ENCODE assay signal across 8 cellular contexts in the genomic region with DNA sequence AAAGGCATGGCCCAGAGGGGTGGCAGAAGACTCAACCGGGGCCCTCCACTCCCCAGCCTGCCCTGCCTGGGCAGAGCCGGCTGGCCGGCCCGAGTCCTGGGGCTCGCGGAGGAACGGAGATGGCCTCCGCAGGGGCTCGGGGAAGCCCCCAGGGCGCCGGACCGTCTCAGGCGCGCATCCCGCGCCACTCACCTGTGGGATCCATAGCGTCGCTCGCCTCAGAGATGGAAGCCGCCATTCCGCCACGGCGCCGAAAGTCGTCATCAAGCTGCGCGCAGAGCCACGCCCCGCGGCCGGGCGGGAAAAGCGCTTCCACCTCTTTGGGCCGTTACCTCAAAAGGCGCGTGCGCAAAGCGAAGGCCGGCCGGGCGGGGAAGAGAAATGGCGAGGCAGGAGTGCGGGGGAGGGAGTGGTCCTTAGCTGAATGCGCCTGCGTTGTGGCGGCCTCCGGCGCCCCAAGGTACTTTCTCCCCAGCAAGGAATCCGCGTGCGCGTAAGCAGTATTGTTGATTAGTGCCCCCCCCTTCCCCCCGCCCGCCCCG. TPM values are rescaled to one million over a fixed set of nuclear protein-coding genes. Genes with fewer than 3 reads are reported as not detected.
DNase-seq lines count a peak whose midpoint lies in the region; FAIRE-seq and TF ChIP-seq lines count a peak whose summit lies in the region.

Gene SMPD4, minus strand, starts transcription at position 265 of the 542 bp plus-strand sequence. CDS start 5,010 bp downstream, outside the sequence.

- peak within 1 kb of the TSS; percentile 77 for H3K4me2 ChIP-seq in neuronal stem cell (ENCODE audit: insufficient read depth, low read length, poor library complexity, severe bottlenecking)

- POLR2A ChIA-PET in HEK293T (lab: Yijun Ruan, JAX): interaction anchor here (0.7 to 2.5 kb wide), 7 partner anchors 31 to 302 kb away, joined by 3 to 17 read pairs (median 3); partner anchors contain the start of gene IMP4

- H2BK12ac ChIP-seq in neuronal stem cell (ENCODE audit: low read length): no peak within 1 kb of the TSS

- no peak within 1 kb of the TSS for H2BK120ac ChIP-seq in neuronal stem cell (ENCODE audit: low read depth, low read length)

- H3K4ac ChIP-seq in neuronal stem cell (ENCODE audit: low read length): no peak within 1 kb of the TSS

- H3K4me3 ChIP-seq in neuronal stem cell (ENCODE audit: low read length in 2 of 2): peak within 1 kb of the TSS; percentile 96 to 99

- H2AK5ac ChIP-seq in neuronal stem cell (ENCODE audit: low read depth, low read length): no peak within 1 kb of the TSS

- H3K9me3 ChIP-seq in neuronal stem cell (replicated peaks in 1 of 2; ENCODE audit: control insufficient read depth in 2 of 2, insufficient read depth in 1 of 2, low read depth in 1 of 2, low read length in 2 of 2): no peaks in the 10 kb centered on the region

- H3K27me3 ChIP-seq in neuronal stem cell (ENCODE audit: control insufficient read depth in 3 of 3, insufficient read depth in 3 of 3, low read depth in 1 of 3, low read length in 3 of 3): no peaks in the 10 kb centered on the region

- H4K8ac ChIP-seq in neuronal stem cell (ENCODE audit: low read depth, low read length): peak within 1 kb of the TSS; percentile 82

- peak within 1 kb of the TSS; percentile 97 for H2AFZ ChIP-seq in neuronal stem cell (ENCODE audit: low read length)

- H3K36me3 ChIP-seq in neuronal stem cell (replicated peaks in 1 of 2; ENCODE audit: control insufficient read depth in 2 of 2, insufficient read depth in 2 of 2, low read length in 2 of 2): peaks cover 5 to 30% of the 10 kb centered on the region in 2 donors

- H3K23ac ChIP-seq in neuronal stem cell (ENCODE audit: low read depth, low read length, poor library complexity): peak within 1 kb of the TSS; percentile 89

- H3K27ac ChIP-seq in neuronal stem cell (replicated peaks; ENCODE audit: low read length): peak within 1 kb of the TSS; percentile 75

- H4K91ac ChIP-seq in neuronal stem cell (ENCODE audit: low read depth, low read length, poor library complexity): no peak within 1 kb of the TSS

- CTCF ChIA-PET in HEK293T (lab: Yijun Ruan, JAX): interaction anchor here (0.8 to 1.5 kb wide), 2 partner anchors 150 to 151 kb away, joined by 3 to 4 read pairs; no protein-coding TSS in a partner anchor

- peak within 1 kb of the TSS; percentile 98 for H3K18ac ChIP-seq in neuronal stem cell (ENCODE audit: low read length)

- H3K9ac ChIP-seq in neuronal stem cell (ENCODE audit: low read depth, low read length, poor library complexity): peak within 1 kb of the TSS; percentile 90

- in situ Hi-C loops in SK-MEL-5 (cut with HindIII; ENCODE audit: low pct_unique_long_range_greater_than_20kb, low sequenced_read_pairs): no loop called here

- H2BK15ac ChIP-seq in neuronal stem cell (ENCODE audit: low read length): no peak within 1 kb of the TSS

- H2BK5ac ChIP-seq in neuronal stem cell (ENCODE audit: low read length): peak within 1 kb of the TSS; percentile 53

- peak within 1 kb of the TSS; percentile 56 for H3K14ac ChIP-seq in neuronal stem cell (ENCODE audit: low read length)

- no peak for TF ChIP-seq CTCF in subcutaneous adipose tissue (IDR thresholded peaks at IDR 0.05; ENCODE audit: low read depth)

- FAIRE-seq in G401.6 (lab: Jason Lieb, UNC): peak; percentile 88

- peaks cover 4% of the 10 kb centered on the region for H3K79me1 ChIP-seq in neuronal stem cell (ENCODE audit: low read depth, low read length)

- no CpG with 5 or more reads among the region's 55 CpGs for WGBS in neuronal stem cell (ENCODE audit: extremely low coverage in 2 of 2, insufficient read length in 2 of 2, insufficient replicate concordance in 1 of 2), 2 donors

- peaks cover 17 to 19% of the 10 kb centered on the region in 2 donors for H3K4me1 ChIP-seq in neuronal stem cell (ENCODE audit: control insufficient read depth in 2 of 2, insufficient read depth in 1 of 2, low read depth in 1 of 2, low read length in 2 of 2)

- DNase-seq in HEK293T (ENCODE audit: extremely low spot score): peak; percentile 85
- peak; percentile 89 for DNase-seq in MV-4-11 (lab: John Stamatoyannopoulos, UW)
- DNase-seq in SK-MEL-5 (ENCODE audit: low read depth, low spot score): peak; percentile 94
- peak; percentile 98 for DNase-seq in activated naive CD4-positive, alpha-beta T cell treated with Interleukin-2 at 50 U/mL for 16 hours
- DNase-seq in foreskin melanocyte: peak; percentile 88
- peak; percentile 94 for DNase-seq in neuronal stem cell (ENCODE audit: low spot score)

TF ChIP-seq in HEK293T, 16 proteins besides CTCF, POLR2A, EP300 and RAD21:
- TF ChIP-seq SP1 (IDR thresholded peaks at IDR 0.05) (no peak), ELF4 (IDR thresholded peaks at IDR 0.05) (no peak), FOXA1 (IDR thresholded peaks at IDR 0.05) (no peak), ARNT (IDR thresholded peaks at IDR 0.05) (no peak), FOXM1 (IDR thresholded peaks at IDR 0.05; ENCODE audit: borderline replicate concordance) (no peak), FOXK2 (IDR thresholded peaks at IDR 0.05) (no peak), L3MBTL2 (conservative IDR thresholded peaks at IDR 0.05) (peak; percentile 88), NFRKB (IDR thresholded peaks at IDR 0.05) (no peak)

RNA-seq across cellular contexts. Expression of gene SMPD4, which starts in this region (rescaled TPM):
- total RNA-seq in SK-MEL-5 (2014; rRNA removed; shearing (Covaris generic)): 12.8 and 16.1 TPM in 2 replicates
- 51.3 and 58.6 TPM in 2 replicates for polyA plus RNA-seq in SK-MEL-5 (2015; cell fraction: cytosol; rRNA removed)
- 320 and 336 TPM in 2 replicates for polyA plus RNA-seq in SK-MEL-5 (2015; cell fraction: nucleus; rRNA removed)
- 38.8 TPM for polyA plus RNA-seq in neuronal stem cell (2013, experiment 1 of 2)
- 36.9 TPM for polyA plus RNA-seq in neuronal stem cell (2013, experiment 2 of 2)
- 10 to 100 TPM; 20.9 to 38.2 (median 25.9) TPM for total RNA-seq in subcutaneous adipose tissue

Comparison
In these comparisons a context has a peak if more than half of its experiments do, and no peak if none do; other contexts are left out.
1. Peak in every context shown above with its lines: DNase-seq, H3K4me3 ChIP-seq and H3K27ac ChIP-seq.